In genomic region chr7:48088559-48089414, GRCh38 we compare ENCODE assay signal across 8 cellular contexts. TPM values are rescaled to one million over a fixed set of nuclear protein-coding genes. Genes with fewer than 3 reads are reported as not detected.
DNase-seq lines count a peak whose midpoint lies in the region; ATAC-seq and TF ChIP-seq lines count a peak whose summit lies in the region.

UPP1 (plus strand) TSS chr7:48089265; CDS start chr7:48094784, 5,519 bp downstream.

- H3K9ac ChIP-seq in endocrine pancreas (ENCODE audit: control insufficient read depth, insufficient read depth, low read length), result peak within 1 kb of the TSS; percentile 91

- peaks cover 35% of the 10 kb centered on the region for H3K36me3 Mint-ChIP-seq in activated CD8-positive, alpha-beta memory T cell treated with anti-CD3 and anti-CD28 coated beads, Interleukin-2, amount 10 ng/mL, durations not matched to agents 7 days and 5 days

- no peaks in the 10 kb centered on the region for H3K36me3 ChIP-seq in endocrine pancreas (ENCODE audit: control insufficient read depth, insufficient read depth, low read length)

- no peaks in the 10 kb centered on the region for H3K9me3 Mint-ChIP-seq in activated CD8-positive, alpha-beta memory T cell treated with anti-CD3 and anti-CD28 coated beads, Interleukin-2, amount 10 ng/mL, durations not matched to agents 7 days and 5 days (ENCODE audit: low read depth)

- H3K27ac Mint-ChIP-seq in activated CD8-positive, alpha-beta memory T cell treated with anti-CD3 and anti-CD28 coated beads, Interleukin-2, amount 10 ng/mL, durations not matched to agents 7 days and 5 days, result peak within 1 kb of the TSS; percentile 98

- H3K4me1 ChIP-seq in endocrine pancreas (ENCODE audit: control insufficient read depth, insufficient read depth, low read length), result no peaks in the 10 kb centered on the region

- TF ChIP-seq CTCF in C4-2B (conservative IDR thresholded peaks at IDR 0.05), result no peak

- peak; percentile 88 for DNase-seq in NOMO-1 treated with dmso at 0.1 percent for 144 hours (lab: John Stamatoyannopoulos, UW; ENCODE audit: unreplicated experiment)
- peak; percentile 96 for DNase-seq in activated CD8-positive, alpha-beta memory T cell treated with anti-CD3 and anti-CD28 coated beads, Interleukin-2, amount 10 ng/mL, durations not matched to agents 7 days and 5 days
- DNase-seq in mesenteric fat pad (ENCODE audit: low spot score), result peak; percentile 97
- DNase-seq in stimulated activated CD8-positive, alpha-beta memory T cell treated with anti-CD3 and anti-CD28 coated beads, Interleukin-15, amount 100 ng/mL, for 4 hours (ENCODE audit: low read depth in 2 of 2), result peak; percentile 79

- peak within 1 kb of the TSS; percentile 82 for H3K4me3 Mint-ChIP-seq in activated CD8-positive, alpha-beta memory T cell treated with anti-CD3 and anti-CD28 coated beads, Interleukin-2, amount 10 ng/mL, durations not matched to agents 7 days and 5 days

- H3K27me3 ChIP-seq in endocrine pancreas (ENCODE audit: control insufficient read depth, insufficient read depth, low read length), result no peaks in the 10 kb centered on the region

- no peaks in the 10 kb centered on the region for H3K9me3 ChIP-seq in endocrine pancreas (ENCODE audit: control insufficient read depth, low read length)

- H3K27me3 Mint-ChIP-seq in activated CD8-positive, alpha-beta memory T cell treated with anti-CD3 and anti-CD28 coated beads, Interleukin-2, amount 10 ng/mL, durations not matched to agents 7 days and 5 days, result no peaks in the 10 kb centered on the region

- H3K4me1 Mint-ChIP-seq in activated CD8-positive, alpha-beta memory T cell treated with anti-CD3 and anti-CD28 coated beads, Interleukin-2, amount 10 ng/mL, durations not matched to agents 7 days and 5 days, result peaks cover 71% of the 10 kb centered on the region

- ATAC-seq in GM19324 (IDR thresholded peaks at IDR 0.05; ENCODE audit: low FRiP score, unreplicated experiment) (peak; percentile 76), HG03460 (IDR thresholded peaks at IDR 0.05; ENCODE audit: unreplicated experiment) (peak; percentile 53)
- ATAC-seq in activated CD8-positive, alpha-beta memory T cell treated with anti-CD3 and anti-CD28 coated beads, Interleukin-2, amount 10 ng/mL, durations not matched to agents 7 days and 5 days, result peak; percentile 75

- H3K27ac ChIP-seq in C4-2B, result peak within 1 kb of the TSS; percentile 57

- H3K4me3 ChIP-seq in endocrine pancreas (ENCODE audit: control insufficient read depth, insufficient read depth, low read length), result peak within 1 kb of the TSS; percentile 84

- CTCF ChIA-PET in activated CD8-positive, alpha-beta memory T cell treated with anti-CD3 and anti-CD28 coated beads, Interleukin-2, amount 10 ng/mL, durations not matched to agents 7 days and 5 days (lab: Charles Lee), result interaction anchor here (0.7 to 3.1 kb wide), 6 partner anchors 8 to 137 kb away, joined by 3 to 17 read pairs (median 8); no protein-coding TSS in a partner anchor

RNA-seq across cellular contexts. Expression of gene UPP1, which starts in this region (rescaled TPM):
- 10 to 100 TPM; 57.9 to 87.6 TPM for total RNA-seq in activated CD8-positive, alpha-beta memory T cell treated with anti-CD3 and anti-CD28 coated beads, Interleukin-2, amount 10 ng/mL, durations not matched to agents 7 days and 5 days
- 68.9 TPM for total RNA-seq in mesenteric fat pad

Comparison
In these comparisons a context has a peak if more than half of its experiments do, and no peak if none do; other contexts are left out.
1. Peak in every context shown above with its lines: DNase-seq, ATAC-seq, H3K4me3 ChIP-seq and H3K27ac ChIP-seq.